ENCODE assay signal across 23 cellular contexts in genomic region chr2:105057005-105057404, GRCh38. TPM values are rescaled to one million over a fixed set of nuclear protein-coding genes. Genes with fewer than 3 reads are reported as not detected.
DNase-seq lines count a peak whose midpoint lies in the region; ATAC-seq and TF ChIP-seq lines count a peak whose summit lies in the region.
"Had no signal": no experiment of that assay in that cellular context is flagged by ENCODE, and none has a peak within 500 bp of the region (broad histone marks: within the 10 kb centered on the region; RNA-seq: fewer than 3 reads in every experiment).

No MANE protein-coding gene starts in this region.

- H3K79me2 ChIP-seq in Karpas-422 (ENCODE audit: low read length): peaks cover 88% of the 10 kb centered on the region

- H3K36me3 Mint-ChIP-seq in memory B cell: peaks cover 22% of the 10 kb centered on the region

- no peaks in the 10 kb centered on the region for H4K20me1 ChIP-seq in Karpas-422 (ENCODE audit: insufficient read depth, low read depth, low read length)

- peaks cover 29% of the 10 kb centered on the region for H3K36me3 ChIP-seq in Karpas-422 (ENCODE audit: insufficient read depth, low read length)

- TF ChIP-seq CTCF in GM10248 (IDR thresholded peaks at IDR 0.05; ENCODE audit: control extremely low read depth, extremely low read depth, low read depth, missing control alignments): no peak

- peaks cover 18% of the 10 kb centered on the region for H3K4me1 Mint-ChIP-seq in memory B cell

- no peaks in the 10 kb centered on the region for H3K9me2 ChIP-seq in Karpas-422 (replicated peaks; ENCODE audit: insufficient read depth, low read length)

- H2AFZ ChIP-seq in Karpas-422 (ENCODE audit: low read length): no peak overlapping the region
- H2AFZ ChIP-seq: GM23338 had no signal

- peak overlapping the region; percentile 52 for H3K27ac ChIP-seq in Karpas-422 (ENCODE audit: low read length)
- H3K27ac ChIP-seq: A549; BLaER1 treated with 17β-estradiol and CSF1 and Interleukin-3, amounts not matched to agents 10 nM and 100 nM had no signal

- H3K4me1 ChIP-seq in Karpas-422 (ENCODE audit: low read length): peaks cover 21% of the 10 kb centered on the region

- H3K4me3 ChIP-seq in Karpas-422 (ENCODE audit: low read length): no peak overlapping the region
- H3K4me3 ChIP-seq: A549; BLaER1 treated with 17β-estradiol and CSF1 and Interleukin-3, amounts not matched to agents 10 nM and 100 nM; GM23338 had no signal

- H3K4me2 ChIP-seq in Karpas-422 (ENCODE audit: low read depth, low read length, poor library complexity, severe bottlenecking): peak overlapping the region; percentile 18
- H3K4me2 ChIP-seq: A549, GM23338 had no signal

- peak overlapping the region; percentile 78 for H3K27ac Mint-ChIP-seq in memory B cell
- H3K27ac Mint-ChIP-seq: CD4-positive, alpha-beta T cell; HFFc6; T-cell; T-helper 2 cell treated with Interferon-gamma antibody and Interleukin-4, amounts not matched to agents 5 μg/mL and 100 μg/mL, for 36 hours had no signal

- peak; percentile 69 for ATAC-seq in GM18511 (IDR thresholded peaks at IDR 0.05; ENCODE audit: unreplicated experiment)
- ATAC-seq in GM19463 (IDR thresholded peaks at IDR 0.05; ENCODE audit: unreplicated experiment): peak; percentile 50
- no peak for ATAC-seq in memory B cell (ENCODE audit: low read depth)
- ATAC-seq: A549, GM23338, T-cell had no signal

- H3K9ac ChIP-seq in Karpas-422 (ENCODE audit: low read length): no peak overlapping the region
- H3K9ac ChIP-seq: BLaER1 treated with 17β-estradiol and CSF1 and Interleukin-3, amounts not matched to agents 10 nM and 100 nM had no signal

- H3K27me3 Mint-ChIP-seq in memory B cell: no peaks in the 10 kb centered on the region
- H3K27me3 Mint-ChIP-seq: CD4-positive, alpha-beta T cell; T-cell had no signal

- H3K4me3 Mint-ChIP-seq in memory B cell: no peak overlapping the region
- H3K4me3 Mint-ChIP-seq: CD4-positive, alpha-beta T cell; GM23338; H9; HFFc6; T-cell; T-helper 2 cell treated with Interferon-gamma antibody and Interleukin-4, amounts not matched to agents 5 μg/mL and 100 μg/mL, for 36 hours had no signal

- CTCF ChIA-PET in GM10248 (lab: Yijun Ruan, JAX): interaction anchor here (1.2 kb wide), 1 partner anchor 15 kb away, joined by 3 read pairs; no protein-coding TSS in a partner anchor

- H3K9me3 ChIP-seq in Karpas-422 (ENCODE audit: low read length): peaks cover 3% of the 10 kb centered on the region; the same call in 1 of the 2 replicates
- H3K9me3 ChIP-seq: A549 had no signal

- no peak for DNase-seq in Karpas-422
- DNase-seq in memory B cell (ENCODE audit: low spot score in 2 of 2): no peak
- no peak for DNase-seq in NAMALWA (ENCODE audit: low spot score)
- DNase-seq in GM10248 (ENCODE audit: extremely low spot score): no peak
- DNase-seq in pons (ENCODE audit: low spot score): no peak
- DNase-seq: AML-193; CD4-positive, alpha-beta T cell; H9; HFFc6; NCI-H1092 treated with DMSO at 0.1 percent for 48 hours; NCI-H1436 treated with DMSO at 0.1 percent for 48 hours; NCI-H2029; NCI-H345; NCI-H524; Right ventricle myocardium superior; RPMI8226; T-cell had no signal

- no peaks in the 10 kb centered on the region for H3K9me3 Mint-ChIP-seq in memory B cell
- H3K9me3 Mint-ChIP-seq: HFFc6 had no signal

- POLR2A ChIA-PET in GM10248 (lab: Yijun Ruan, JAX): no interaction called here

- no peaks in the 10 kb centered on the region for H3K27me3 ChIP-seq in Karpas-422 (ENCODE audit: low read length)
- H3K27me3 ChIP-seq: BLaER1 treated with 17β-estradiol and CSF1 and Interleukin-3, amounts not matched to agents 10 nM and 100 nM had no signal

RNA-seq across cellular contexts. Expression of gene MRPS9, which starts 19.1 kb away (rescaled TPM):
- total RNA-seq in Karpas-422 (2014; rRNA removed; shearing (Covaris generic); ENCODE audit: low replicate concordance): 24.5 and 64.1 TPM in 2 replicates
